Comparison of ENCODE assay signal across 8 cellular contexts in genomic region chr19:18339703-18340102, GRCh38. TPM values are rescaled to one million over a fixed set of nuclear protein-coding genes. Genes with fewer than 3 reads are reported as not detected.
DNase-seq lines count a peak whose midpoint lies in the region; ATAC-seq, FAIRE-seq and TF ChIP-seq lines count a peak whose summit lies in the region.

No MANE protein-coding gene starts in this region.

- H3K4me3 ChIP-seq in right cardiac atrium (ENCODE audit: low read length) (no peak overlapping the region), right atrium auricular region (peak overlapping the region in 1 of 2 donors; percentile 86), Panc1 (ENCODE audit: low read depth in 2 of 2, low read length in 2 of 2) (peak overlapping the region; percentile 63 to 75; a peak in 3 of 4 replicates), pancreas (peak overlapping the region in 2 of 4 donors; percentile 91 to 97)

- POLR2A ChIA-PET in Panc1 (lab: Charles Lee) = no interaction called here

- in situ Hi-C loops in Panc1 (cut with HindIII; ENCODE audit: low pct_unique_long_range_greater_than_20kb, low sequenced_read_pairs) = no loop called here

- CTCF ChIA-PET in Panc1 (lab: Charles Lee) = interaction anchor here (0.8 to 1.1 kb wide), 2 partner anchors 11 to 76 kb away, joined by 3 read pairs; no protein-coding TSS in a partner anchor

- peak overlapping the region; percentile 31 to 87 for H3K27ac Mint-ChIP-seq in effector memory CD8-positive, alpha-beta T cell

- H3K4me1 Mint-ChIP-seq in effector memory CD8-positive, alpha-beta T cell (ENCODE audit: low read depth in 2 of 2) = peaks cover 12 to 14% of the 10 kb centered on the region in 2 donors

- H3K27me3 ChIP-seq in right cardiac atrium (ENCODE audit: control insufficient read depth, insufficient read depth) (no peaks in the 10 kb centered on the region), right atrium auricular region (no peaks in the 10 kb centered on the region), Panc1 (ENCODE audit: control insufficient read depth, insufficient read depth, low read length) (no peaks in the 10 kb centered on the region), pancreas (no peaks in the 10 kb centered on the region)

- DNase-seq in right cardiac atrium (no peak), right atrium auricular region (ENCODE audit: low spot score) (no peak), Panc1 (ENCODE audit: low read depth, low spot score) (no peak), pancreas (no peak), T1000 (lab: John Stamatoyannopoulos, UW) (no peak), anterior cingulate cortex (lab: John Stamatoyannopoulos, UW) (no peak), NCI-H2171 treated with DMSO at 0.1 percent for 48 hours (lab: John Stamatoyannopoulos, UW) (no peak)
- no peak for DNase-seq in effector memory CD8-positive, alpha-beta T cell

- FAIRE-seq in pancreas (lab: Jason Lieb, UNC) = no peak

- TF ChIP-seq CTCF in right atrium auricular region (IDR thresholded peaks at IDR 0.05) (no peak), Panc1 (IDR thresholded peaks at IDR 0.05) (no peak; the same call in 1 of the 2 replicates), pancreas (IDR thresholded peaks at IDR 0.05) (no peak)

- BruUV-seq in Panc1 (replicated peaks; lab: Mats Ljungman, UMichigan) = no TSS peak

- no peaks in the 10 kb centered on the region for H3K4me1 ChIP-seq in right cardiac atrium (ENCODE audit: control insufficient read depth, insufficient read depth, low read length)
- peaks cover 0 to 12% of the 10 kb centered on the region in 2 donors for H3K4me1 ChIP-seq in right atrium auricular region
- H3K4me1 ChIP-seq in Panc1 (ENCODE audit: control insufficient read depth, insufficient read depth, low read length) = peaks cover 9% of the 10 kb centered on the region; the same call in 1 of the 2 replicates
- H3K4me1 ChIP-seq in pancreas = peaks cover 0 to 6% (median 0%) of the 10 kb centered on the region in 3 donors

- H3K36me3 Mint-ChIP-seq in effector memory CD8-positive, alpha-beta T cell (ENCODE audit: insufficient read depth) = peaks cover 17% of the 10 kb centered on the region

- 46% methylated on average over 6 of the region's 6 CpGs for whole genome bisulfite sequencing in right cardiac atrium
- WGBS in pancreas, 2 donors = 42 to 52% methylated on average over 6 of the region's 6 CpGs

- no peaks in the 10 kb centered on the region for H3K27me3 Mint-ChIP-seq in effector memory CD8-positive, alpha-beta T cell

- H3K36me3 ChIP-seq in right atrium auricular region (no peaks in the 10 kb centered on the region), Panc1 (ENCODE audit: control insufficient read depth, insufficient read depth, low read length) (no peaks in the 10 kb centered on the region; the same call in 1 of the 2 replicates), pancreas (no peaks in the 10 kb centered on the region)

- H3K4me3 Mint-ChIP-seq in effector memory CD8-positive, alpha-beta T cell = peak overlapping the region; percentile 82 to 87

- intact Hi-C loops in right cardiac atrium (cut with DNase I) (loop anchor here in 1 of 4 donors (10.0 kb wide), 1 partner anchor 65 kb away; no protein-coding TSS in a partner anchor), Panc1 (cut with micrococcal nuclease; ENCODE audit: unreplicated experiment) (no loop called here), pancreas (cut with DNase I) (no loop called here)

- H3K27ac ChIP-seq in right cardiac atrium (ENCODE audit: low read length) (no peak overlapping the region), right atrium auricular region (peak overlapping the region in 1 of 2 donors; percentile 85), Panc1 (ENCODE audit: low read length) (peak overlapping the region; percentile 61; the same call in 1 of the 2 replicates), pancreas (peak overlapping the region in 1 of 4 donors; percentile 85)

- H3K9me3 ChIP-seq in right cardiac atrium (ENCODE audit: control insufficient read depth, low read length) = no peaks in the 10 kb centered on the region
- H3K9me3 ChIP-seq in right atrium auricular region = no peaks in the 10 kb centered on the region
- H3K9me3 ChIP-seq in Panc1 (ENCODE audit: control insufficient read depth, insufficient read depth, low read depth, low read length) = no peaks in the 10 kb centered on the region
- no peaks in the 10 kb centered on the region for H3K9me3 ChIP-seq in pancreas

- peak; percentile 4 to 22 for ATAC-seq in right cardiac atrium
- peak; percentile 55; the same call in 1 of the 2 replicates for ATAC-seq in Panc1
- no peak for ATAC-seq in effector memory CD8-positive, alpha-beta T cell (replicated peaks)
- peak in 3 of 4 donors; percentile 9 to 19 (median 10) for ATAC-seq in pancreas

- H3K9me3 Mint-ChIP-seq in effector memory CD8-positive, alpha-beta T cell = no peaks in the 10 kb centered on the region

RNA-seq across cellular contexts. Expression of gene PGPEP1, which starts 0.7 kb away (rescaled TPM):
- total RNA-seq in right cardiac atrium = 10 to 100 TPM; 31.3 to 42.0 (median 35.0) TPM
- 17.4 TPM for polyA plus RNA-seq in right cardiac atrium
- total RNA-seq in right atrium auricular region = 10 to 100 TPM; 16.4 to 20.6 TPM
- total RNA-seq in Panc1 (2021; ENCODE audit: unreplicated experiment) = 36.3 TPM
- polyA plus RNA-seq in Panc1 (2012; ENCODE audit: insufficient read length) = 24.0 TPM
- total RNA-seq in pancreas = 10 to 100 TPM; 32.9 to 44.4 (median 37.1) TPM
- 10 to 100 TPM; 10.4 to 20.7 TPM for polyA plus RNA-seq in pancreas

RNA-seq across cellular contexts. Expression of gene LSM4, which starts 16.8 kb away (rescaled TPM):
- total RNA-seq in right cardiac atrium (10 to 100 TPM; 55.6 to 77.2 (median 64.8) TPM), right atrium auricular region (10 to 100 TPM; 68.5 to 97.3 TPM), Panc1 (2021; ENCODE audit: unreplicated experiment) (209 TPM), pancreas (10 to 100 TPM; 16.5 to 39.0 (median 33.4) TPM)
- polyA plus RNA-seq in right cardiac atrium (131 TPM), pancreas (10 to 100 TPM; 65.9 to 67.9 TPM)
- 226 TPM for polyA plus RNA-seq in Panc1 (2012; ENCODE audit: insufficient read length)

RNA-seq across cellular contexts. Expression of gene GDF15, which starts 46.3 kb away (rescaled TPM):
- total RNA-seq in right cardiac atrium = under 1 TPM in 3 of 4 donors, not detected in 1; 0.50 to 0.60 (median 0.53) TPM
- 0.25 TPM for polyA plus RNA-seq in right cardiac atrium
- 1 to 10 TPM; 1.1 to 2.7 TPM for total RNA-seq in right atrium auricular region
- total RNA-seq in Panc1 (2021; ENCODE audit: unreplicated experiment) = 335 TPM
- polyA plus RNA-seq in Panc1 (2012; ENCODE audit: insufficient read length) = 712 TPM
- total RNA-seq in pancreas = 100 to 1,000 TPM in 2 of 6 donors, 10 to 100 TPM in 4; 33.3 to 277 (median 43.5) TPM
- polyA plus RNA-seq in pancreas = 10 to 100 TPM; 28.1 to 57.7 TPM

RNA-seq across cellular contexts. Expression of gene LRRC25, which starts 57.7 kb away (rescaled TPM):
- total RNA-seq in right cardiac atrium (1 to 10 TPM; 3.1 to 4.3 (median 3.7) TPM), right atrium auricular region (1 to 10 TPM; 2.6 to 6.8 TPM), Panc1 (2021; ENCODE audit: unreplicated experiment) (0.15 TPM), pancreas (1 to 10 TPM in 3 of 6 donors, under 1 TPM in 3; 0.14 to 6.1 (median 1.2) TPM)
- polyA plus RNA-seq in right cardiac atrium (1.5 TPM), pancreas (1 to 10 TPM in 1 of 2 donors, under 1 TPM in 1; 0.85 to 1.0 TPM)
- polyA plus RNA-seq in Panc1 (2012; ENCODE audit: insufficient read length) = 0.15 TPM

RNA-seq across cellular contexts. Expression of gene JUND, which starts 58.3 kb away (rescaled TPM):
- total RNA-seq in right cardiac atrium (100 to 1,000 TPM; 117 to 229 (median 122) TPM), right atrium auricular region (100 to 1,000 TPM; 240 to 420 TPM), Panc1 (2021; ENCODE audit: unreplicated experiment) (130 TPM), pancreas (100 to 1,000 TPM in 5 of 6 donors, 10 to 100 TPM in 1; 86.8 to 181 (median 137) TPM)
- polyA plus RNA-seq in right cardiac atrium (233 TPM), pancreas (100 to 1,000 TPM; 111 to 128 TPM)
- polyA plus RNA-seq in Panc1 (2012; ENCODE audit: insufficient read length) = 179 TPM

Comparison
In these comparisons a context has a peak if more than half of its experiments do, and no peak if none do; other contexts are left out.
1. RNA of gene GDF15, which starts 46.3 kb away (total RNA-seq): 335 TPM in Panc1 (single experiment) and 33.3 to 277 TPM in pancreas; 1.1 to 2.7 TPM in right atrium auricular region and 0.50 to 0.60 TPM in right cardiac atrium; every median in the first group is over 4 times any median in the second.